ENCODE assay signal across 2 cellular contexts in the genomic region with DNA sequence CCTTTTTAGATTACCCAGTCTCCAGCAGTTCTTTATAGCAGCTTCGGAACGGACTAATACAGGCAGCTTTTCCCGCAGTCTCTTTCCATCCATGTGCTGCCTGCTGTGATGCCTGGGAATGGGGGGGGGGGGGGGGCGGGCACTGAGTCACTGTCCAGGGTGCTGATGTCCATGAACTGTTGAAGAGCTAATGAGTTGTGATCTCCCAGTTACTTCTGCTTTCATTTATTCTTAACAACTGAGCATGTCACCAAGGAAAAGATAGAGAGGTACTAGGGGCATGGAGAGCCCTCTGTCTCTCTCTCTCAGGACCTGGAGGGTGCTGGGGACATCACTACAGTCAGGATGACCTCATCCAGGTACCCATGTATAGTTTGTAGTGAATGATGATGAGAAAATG.
TF ChIP-seq lines count a peak whose summit lies in the region.

No MANE protein-coding gene starts in this region.

TF ChIP-seq in A549, 52 proteins besides CTCF, POLR2A, EP300 and RAD21 (continued from another document):
- TF ChIP-seq REST (IDR thresholded peaks at IDR 0.05) = peak; percentile 57

TF ChIP-seq in HCT116, 20 proteins besides CTCF, POLR2A, EP300 and RAD21:
- peak; percentile 64 for TF ChIP-seq REST (IDR thresholded peaks at IDR 0.05; ENCODE audit: low read depth)
- no peak for TF ChIP-seq POLR2AphosphoS5 (IDR thresholded peaks at IDR 0.05; ENCODE audit: low read depth, low read length)
TF ChIP-seq in HCT116: peak in this region for 1.
